In the genomic region with DNA sequence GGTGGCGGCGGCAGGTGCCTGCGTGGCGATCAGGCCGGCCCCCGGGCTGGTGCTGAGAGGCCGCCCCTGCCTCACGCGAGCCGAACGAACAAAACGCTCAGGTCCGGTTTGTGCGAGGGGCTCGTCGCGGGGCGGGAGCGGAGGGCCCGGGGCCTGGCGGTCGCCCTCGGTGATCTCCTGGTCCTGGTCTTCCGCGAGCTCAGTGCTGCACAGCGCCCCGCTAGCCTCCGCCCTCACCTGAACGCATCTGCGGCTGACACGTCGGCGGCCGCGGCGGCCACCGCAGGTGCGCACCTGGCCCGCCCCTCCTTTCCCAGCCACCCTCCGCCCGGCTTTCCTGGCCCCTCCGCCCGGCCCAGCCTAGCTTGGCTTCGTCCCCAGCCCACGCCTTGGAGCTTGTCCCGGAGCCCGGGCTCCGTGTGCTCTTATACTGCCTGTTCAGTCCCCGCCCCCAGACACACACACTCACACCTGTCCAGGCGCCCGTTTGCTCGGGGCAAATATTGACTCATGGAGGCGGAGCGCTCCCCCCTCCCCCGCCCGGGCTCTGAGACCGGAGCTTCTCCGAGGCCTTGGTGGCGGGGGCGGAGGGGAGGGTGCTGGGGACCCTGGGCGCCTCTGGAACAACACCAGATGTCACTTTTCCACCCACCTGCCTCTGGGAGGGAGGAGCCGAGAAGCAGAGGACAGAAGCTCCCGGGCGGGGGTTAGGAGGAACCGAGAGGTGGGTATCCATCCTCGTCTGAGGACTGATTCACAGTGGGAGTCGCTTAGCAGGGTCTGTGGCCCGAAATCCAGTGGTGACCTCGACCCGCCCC, we compare ENCODE assay signal across 9 cellular contexts. TPM values are rescaled to one million over a fixed set of nuclear protein-coding genes. Genes with fewer than 3 reads are reported as not detected.
DNase-seq lines count a peak whose midpoint lies in the region; ATAC-seq and TF ChIP-seq lines count a peak whose summit lies in the region.
"Had no signal": no experiment of that assay in that cellular context is flagged by ENCODE, and none has a peak within 500 bp of the region (broad histone marks: within the 10 kb centered on the region; RNA-seq: fewer than 3 reads in every experiment).

No MANE protein-coding gene starts in this region.

- H3K27ac ChIP-seq in thoracic aorta, result no peak overlapping the region
- no peak overlapping the region for H3K27ac ChIP-seq in Karpas-422 (ENCODE audit: low read length)

- CTCF ChIA-PET in WTC11 (lab: Charles Lee), result interaction anchor here (0.5 to 5.5 kb wide), 44 partner anchors 9 to 385 kb away, joined by 3 to 112 read pairs (median 7); partner anchors contain the start of genes CRYBA2, DNAJB2, FEV and IHH

- H3K27me3 Mint-ChIP-seq in WTC11 (ENCODE audit: low read depth), result peaks cover 100% of the 10 kb centered on the region

- no peaks in the 10 kb centered on the region for H4K20me1 ChIP-seq in Karpas-422 (ENCODE audit: insufficient read depth, low read depth, low read length)

- no peaks in the 10 kb centered on the region for H3K36me3 Mint-ChIP-seq in WTC11

- no peak overlapping the region for H3K4me2 ChIP-seq in Karpas-422 (ENCODE audit: low read depth, low read length, poor library complexity, severe bottlenecking)

- no peaks in the 10 kb centered on the region for H3K9me3 Mint-ChIP-seq in WTC11

- H3K9me2 ChIP-seq in Karpas-422 (replicated peaks; ENCODE audit: insufficient read depth, low read length), result no peaks in the 10 kb centered on the region

- peak; percentile 86 for DNase-seq in BE2C
- peak; percentile 95 for DNase-seq in NCI-H1092 (lab: John Stamatoyannopoulos, UW)
- peak; percentile 63 for DNase-seq in WTC11 (ENCODE audit: low spot score)
- peak; percentile 56 for DNase-seq in kidney tubule cell (ENCODE audit: low spot score)
- no peak for DNase-seq in thoracic aorta (ENCODE audit: low spot score)
- DNase-seq in SKM-1 (lab: John Stamatoyannopoulos, UW; ENCODE audit: unreplicated experiment), result no peak
- no peak for DNase-seq in G401 (ENCODE audit: low spot score)
- no peak for DNase-seq in Karpas-422

- H3K9me3 ChIP-seq in BE2C, result no peaks in the 10 kb centered on the region
- H3K9me3 ChIP-seq in thoracic aorta, result no peaks in the 10 kb centered on the region
- H3K9me3 ChIP-seq in Karpas-422 (ENCODE audit: low read length), result no peaks in the 10 kb centered on the region

- TF ChIP-seq CTCF in BE2C (IDR thresholded peaks at IDR 0.05; ENCODE audit: low read depth, low read length) (no peak), WTC11 (IDR thresholded peaks at IDR 0.05) (no peak), thoracic aorta (IDR thresholded peaks at IDR 0.05) (no peak)

- in situ Hi-C loops in G401 (cut with HindIII; ENCODE audit: low sequenced_read_pairs), result no loop called here

- H3K36me3 ChIP-seq in BE2C, result no peaks in the 10 kb centered on the region
- H3K36me3 ChIP-seq in thoracic aorta, result no peaks in the 10 kb centered on the region
- no peaks in the 10 kb centered on the region for H3K36me3 ChIP-seq in Karpas-422 (ENCODE audit: insufficient read depth, low read length)

- peak overlapping the region; percentile 83 for H3K4me3 Mint-ChIP-seq in WTC11

- H3K4me1 Mint-ChIP-seq in WTC11, result peaks cover 22% of the 10 kb centered on the region

- H3K9ac ChIP-seq in Karpas-422 (ENCODE audit: low read length), result no peak overlapping the region

- ATAC-seq in WTC11 (peak; percentile 11), thoracic aorta (ENCODE audit: insufficient number of reproducible peaks, low FRiP score, low read depth) (no peak)

- POLR2A ChIA-PET in WTC11 (lab: Charles Lee), result interaction anchor here (1.2 kb wide), 1 partner anchor 22 kb away, joined by 5 read pairs; no protein-coding TSS in a partner anchor

- no peak overlapping the region for H2AFZ ChIP-seq in Karpas-422 (ENCODE audit: low read length)

- no peaks in the 10 kb centered on the region for H3K79me2 ChIP-seq in Karpas-422 (ENCODE audit: low read length)

- H3K27me3 ChIP-seq in BE2C (no peaks in the 10 kb centered on the region), thoracic aorta (replicated peaks; ENCODE audit: insufficient read depth) (peaks cover 31% of the 10 kb centered on the region), Karpas-422 (ENCODE audit: low read length) (no peaks in the 10 kb centered on the region)

- H3K4me3 ChIP-seq in BE2C (ENCODE audit: low read depth, low read length), result peak overlapping the region; percentile 76
- H3K4me3 ChIP-seq in thoracic aorta, result peak overlapping the region; percentile 44
- no peak overlapping the region for H3K4me3 ChIP-seq in Karpas-422 (ENCODE audit: low read length)

- no peak overlapping the region for H3K27ac Mint-ChIP-seq in WTC11

- H3K4me1 ChIP-seq in BE2C, result peaks cover 43% of the 10 kb centered on the region
- H3K4me1 ChIP-seq in thoracic aorta (ENCODE audit: control insufficient read depth in 1 of 2, low read depth in 2 of 2), result peaks cover 19% of the 10 kb centered on the region in 2 donors
- no peaks in the 10 kb centered on the region for H3K4me1 ChIP-seq in Karpas-422 (ENCODE audit: low read length)

TF ChIP-seq in WTC11, 78 proteins besides CTCF, POLR2A, EP300 and RAD21 (continues in another document):
- no peak for TF ChIP-seq NR1H2 (CRISPR knock-in tag; IDR thresholded peaks at IDR 0.05)
- peak; percentile 59; the same call in 1 of the 2 replicates for TF ChIP-seq GABPB1 (CRISPR knock-in tag; IDR thresholded peaks at IDR 0.05)
- TF ChIP-seq, protein P1, sequence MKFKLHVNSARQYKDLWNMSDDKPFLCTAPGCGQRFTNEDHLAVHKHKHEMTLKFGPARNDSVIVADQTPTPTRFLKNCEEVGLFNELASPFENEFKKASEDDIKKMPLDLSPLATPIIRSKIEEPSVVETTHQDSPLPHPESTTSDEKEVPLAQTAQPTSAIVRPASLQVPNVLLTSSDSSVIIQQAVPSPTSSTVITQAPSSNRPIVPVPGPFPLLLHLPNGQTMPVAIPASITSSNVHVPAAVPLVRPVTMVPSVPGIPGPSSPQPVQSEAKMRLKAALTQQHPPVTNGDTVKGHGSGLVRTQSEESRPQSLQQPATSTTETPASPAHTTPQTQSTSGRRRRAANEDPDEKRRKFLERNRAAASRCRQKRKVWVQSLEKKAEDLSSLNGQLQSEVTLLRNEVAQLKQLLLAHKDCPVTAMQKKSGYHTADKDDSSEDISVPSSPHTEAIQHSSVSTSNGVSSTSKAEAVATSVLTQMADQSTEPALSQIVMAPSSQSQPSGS (CRISPR knock-in tag; IDR thresholded peaks at IDR 0.05; ENCODE audit: borderline replicate concordance, low read depth), result no peak
- TF ChIP-seq, protein P2, sequence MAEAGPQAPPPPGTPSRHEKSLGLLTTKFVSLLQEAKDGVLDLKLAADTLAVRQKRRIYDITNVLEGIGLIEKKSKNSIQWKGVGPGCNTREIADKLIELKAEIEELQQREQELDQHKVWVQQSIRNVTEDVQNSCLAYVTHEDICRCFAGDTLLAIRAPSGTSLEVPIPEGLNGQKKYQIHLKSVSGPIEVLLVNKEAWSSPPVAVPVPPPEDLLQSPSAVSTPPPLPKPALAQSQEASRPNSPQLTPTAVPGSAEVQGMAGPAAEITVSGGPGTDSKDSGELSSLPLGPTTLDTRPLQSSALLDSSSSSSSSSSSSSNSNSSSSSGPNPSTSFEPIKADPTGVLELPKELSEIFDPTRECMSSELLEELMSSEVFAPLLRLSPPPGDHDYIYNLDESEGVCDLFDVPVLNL (CRISPR knock-in tag; IDR thresholded peaks at IDR 0.05; ENCODE audit: borderline replicate concordance, low read depth), result no peak
- no peak for TF ChIP-seq SP1 (CRISPR knock-in tag; conservative IDR thresholded peaks at IDR 0.05)
- TF ChIP-seq ZNF416 (CRISPR knock-in tag; IDR thresholded peaks at IDR 0.05), result no peak
- TF ChIP-seq, protein P3, sequence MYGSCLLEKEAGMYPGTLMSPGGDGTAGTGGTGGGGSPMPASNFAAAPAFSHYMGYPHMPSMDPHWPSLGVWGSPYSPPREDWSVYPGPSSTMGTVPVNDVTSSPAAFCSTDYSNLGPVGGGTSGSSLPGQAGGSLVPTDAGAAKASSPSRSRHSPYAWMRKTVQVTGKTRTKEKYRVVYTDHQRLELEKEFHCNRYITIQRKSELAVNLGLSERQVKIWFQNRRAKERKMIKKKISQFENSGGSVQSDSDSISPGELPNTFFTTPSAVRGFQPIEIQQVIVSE (CRISPR knock-in tag; IDR thresholded peaks at IDR 0.05; ENCODE audit: borderline replicate concordance), result no peak

RNA-seq across cellular contexts. Expression of gene CRYBA2, which starts 8.6 kb away (rescaled TPM):
- 3.1 TPM for polyA plus RNA-seq in BE2C (2012; ENCODE audit: insufficient read depth, insufficient read length, low read depth)
- total RNA-seq in WTC11 (2021) (not detected in 3 replicates), thoracic aorta (not detected)
- total RNA-seq in G401 (2014; rRNA removed; shearing (Covaris generic)), result not detected in 2 replicates
- not detected in 2 replicates for total RNA-seq in Karpas-422 (2014; rRNA removed; shearing (Covaris generic); ENCODE audit: low replicate concordance)
- total RNA-seq: kidney epithelial cell had no signal

RNA-seq across cellular contexts. Expression of gene FEV, which starts 16.8 kb away (rescaled TPM):
- 1,006 TPM for polyA plus RNA-seq in BE2C (2012; ENCODE audit: insufficient read depth, insufficient read length, low read depth)
- total RNA-seq in WTC11 (2021) (not detected in 3 replicates), thoracic aorta (not detected)
- total RNA-seq in G401 (2014; rRNA removed; shearing (Covaris generic)), result not detected in 2 replicates
- not detected in 2 replicates for total RNA-seq in Karpas-422 (2014; rRNA removed; shearing (Covaris generic); ENCODE audit: low replicate concordance)
- total RNA-seq: kidney epithelial cell had no signal

RNA-seq across cellular contexts. Expression of gene CFAP65, which starts 39.5 kb away (rescaled TPM):
- 1.1 TPM for polyA plus RNA-seq in BE2C (2012; ENCODE audit: insufficient read depth, insufficient read length, low read depth)
- total RNA-seq in WTC11 (2021), result 0.44 to 1.0 TPM (median 0.48 TPM) in 3 replicates
- total RNA-seq in thoracic aorta, result not detected
- total RNA-seq in G401 (2014; rRNA removed; shearing (Covaris generic)), result not detected in 2 replicates
- total RNA-seq in Karpas-422 (2014; rRNA removed; shearing (Covaris generic); ENCODE audit: low replicate concordance), result 0.11 TPM in 1 of 2 replicates, not detected in the other
- total RNA-seq: kidney epithelial cell had no signal

RNA-seq across cellular contexts. Expression of gene CDK5R2, which starts 42.3 kb away (rescaled TPM):
- 126 TPM for polyA plus RNA-seq in BE2C (2012; ENCODE audit: insufficient read depth, insufficient read length, low read depth)
- total RNA-seq in WTC11 (2021) (0.16 to 0.46 TPM (median 0.26 TPM) in 3 replicates), thoracic aorta (not detected)
- total RNA-seq in G401 (2014; rRNA removed; shearing (Covaris generic)), result 0.51 and 2.2 TPM in 2 replicates
- total RNA-seq in Karpas-422 (2014; rRNA removed; shearing (Covaris generic); ENCODE audit: low replicate concordance), result 0.61 TPM in 1 of 2 replicates, not detected in the other

RNA-seq across cellular contexts. Expression of gene IHH, which starts 58.9 kb away (rescaled TPM):
- not detected for polyA plus RNA-seq in BE2C (2012; ENCODE audit: insufficient read depth, insufficient read length, low read depth)
- total RNA-seq in WTC11 (2021) (0.11 TPM in 1 of 3 replicates, not detected in the others), thoracic aorta (1 to 10 TPM in 1 of 2 donors, not detected in 1; 1.6 TPM)
- not detected in 2 replicates for total RNA-seq in G401 (2014; rRNA removed; shearing (Covaris generic))
- total RNA-seq in Karpas-422 (2014; rRNA removed; shearing (Covaris generic); ENCODE audit: low replicate concordance), result not detected in 2 replicates
- total RNA-seq: kidney epithelial cell had no signal

Comparison
In these comparisons a context has a peak if more than half of its experiments do, and no peak if none do; other contexts are left out.
1. DNase-seq: peak in BE2C (single experiment), NCI-H1092 (single experiment), WTC11 (single experiment) and kidney tubule cell (single experiment); none in thoracic aorta (single experiment), SKM-1 (single experiment), G401 (single experiment) and Karpas-422 (single experiment).